Comparison of ENCODE assay signal across 1 cellular context in the genomic region with DNA sequence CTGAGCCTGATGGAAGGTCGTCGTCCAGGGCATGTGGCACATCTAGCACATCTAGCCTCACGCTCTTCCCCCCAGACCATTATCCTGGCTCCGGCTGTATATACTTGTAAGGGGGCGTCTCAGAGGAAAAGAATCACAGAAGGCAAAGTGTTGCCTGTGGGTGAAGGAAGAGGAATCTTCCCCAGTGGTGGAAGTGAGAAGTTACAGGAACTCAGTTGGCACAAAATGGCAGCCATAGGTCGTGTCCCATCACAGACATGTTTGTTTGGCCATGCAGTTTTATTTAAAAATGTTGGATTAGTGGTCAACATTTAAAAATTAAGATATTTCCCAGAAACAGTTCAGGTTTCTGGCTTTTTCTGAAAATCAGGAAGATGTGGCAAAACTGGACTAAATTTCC.
TF ChIP-seq lines count a peak whose summit lies in the region.

No MANE protein-coding gene starts in this region.

TF ChIP-seq in H1, 55 proteins besides CTCF, POLR2A, EP300 and RAD21:
- TF ChIP-seq PHF8 (conservative IDR thresholded peaks at IDR 0.05; ENCODE audit: low read depth, low read length) (no peak), YY1 (IDR thresholded peaks at IDR 0.05; ENCODE audit: low read depth, low read length) (peak; percentile 42; the same call in 1 of the 2 replicates)
